Comparison of ENCODE assay signal across 14 cellular contexts in the genomic region with DNA sequence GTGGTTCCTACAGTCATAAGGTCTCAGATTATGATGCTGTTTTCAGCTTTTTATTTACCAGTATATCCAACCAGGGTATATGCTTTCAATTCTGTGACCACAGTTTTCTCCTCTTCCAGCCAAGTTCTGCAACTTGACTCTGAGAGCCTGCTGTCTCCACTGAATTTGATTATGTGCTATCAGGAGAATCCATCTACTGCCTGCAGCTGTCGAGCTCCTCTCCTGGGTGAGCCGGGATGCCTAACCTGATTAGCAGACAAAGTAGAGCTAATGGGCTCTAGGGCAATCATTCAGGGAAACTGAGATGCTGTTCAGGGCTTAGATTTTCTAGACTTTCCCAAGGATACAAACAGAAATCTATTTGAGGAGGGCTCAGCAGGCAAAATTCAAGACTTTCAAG.
"Had no signal": no experiment of that assay in that cellular context is flagged by ENCODE, and none has a peak within 500 bp of the region (broad histone marks: within the 10 kb centered on the region; RNA-seq: fewer than 3 reads in every experiment).

No MANE protein-coding gene starts in this region.

- DNase-seq: activated CD4-positive, alpha-beta T cell treated with anti-CD3 and anti-CD28 coated beads, Interleukin-2, amount 50 U/mL, for 48 hours; activated gamma-delta T cell treated with Interleukin-2 at 50 U/mL for 16 hours; activated naive CD8-positive, alpha-beta T cell treated with anti-CD3 and anti-CD28 coated beads for 36 hours; amniotic stem cell; effector CD8-positive, alpha-beta T cell; heart right ventricle; naive thymus-derived CD4-positive, alpha-beta T cell; trophoblast cell had no signal

- H3K9me3 ChIP-seq: gastroesophageal sphincter, heart right ventricle, suprapubic skin, vagina had no signal

- H3K27me3 ChIP-seq: gastroesophageal sphincter, heart right ventricle, neural progenitor cell, suprapubic skin, vagina had no signal

- ATAC-seq: esophagus mucosa; gastroesophageal sphincter; heart right ventricle; naive thymus-derived CD4-positive, alpha-beta T cell had no signal

- H3K4me3 ChIP-seq: gastroesophageal sphincter, heart right ventricle, neural progenitor cell, suprapubic skin, vagina had no signal

- H3K27ac ChIP-seq: gastroesophageal sphincter, heart right ventricle, neural progenitor cell, suprapubic skin, vagina, VCaP had no signal

- H3K36me3 ChIP-seq: gastroesophageal sphincter, heart right ventricle, neural progenitor cell, suprapubic skin, vagina had no signal

- H3K4me1 ChIP-seq: gastroesophageal sphincter, heart right ventricle, neural progenitor cell, suprapubic skin, vagina had no signal
